19 cellular contexts compared by ENCODE assay signal in the genomic region with DNA sequence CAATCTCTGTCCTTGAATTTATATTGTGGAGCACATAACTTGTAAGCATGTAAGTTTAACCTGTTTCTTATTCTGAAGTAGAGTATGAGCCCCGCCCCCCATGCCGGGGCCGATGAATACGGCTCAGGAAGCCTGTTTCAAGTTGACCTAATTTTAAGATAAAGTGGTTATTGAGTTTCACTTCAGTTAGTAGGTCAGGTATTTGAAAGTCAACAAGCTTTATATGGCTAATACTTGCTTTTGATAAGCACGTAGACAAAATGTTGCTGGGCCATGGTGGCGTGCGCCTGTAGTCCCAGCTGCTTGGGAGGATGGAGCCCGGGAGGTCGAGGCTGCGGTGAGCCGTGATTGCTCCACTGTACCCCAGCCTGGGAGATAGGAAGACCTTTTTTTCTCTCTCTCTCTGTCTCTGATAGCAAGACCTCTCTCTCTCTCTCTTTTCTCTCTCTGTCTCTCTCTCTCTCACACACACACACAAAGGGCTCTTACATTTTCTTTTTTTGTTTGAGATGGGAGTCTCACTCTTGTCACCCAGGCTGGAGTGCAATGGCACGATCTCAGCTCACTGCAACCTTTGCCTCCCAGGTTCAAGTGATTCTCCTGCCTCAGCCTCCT. TPM values are rescaled to one million over a fixed set of nuclear protein-coding genes. Genes with fewer than 3 reads are reported as not detected.
DNase-seq lines count a peak whose midpoint lies in the region; ATAC-seq and TF ChIP-seq lines count a peak whose summit lies in the region.
"Had no signal": no experiment of that assay in that cellular context is flagged by ENCODE, and none has a peak within 500 bp of the region (broad histone marks: within the 10 kb centered on the region; RNA-seq: fewer than 3 reads in every experiment).

No MANE protein-coding gene starts in this region.

- DNase-seq in activated CD4-positive, alpha-beta T cell treated with anti-CD3 and anti-CD28 coated beads, Interleukin-2, amount 10 ng/mL, durations not matched to agents 7 days and 5 days = no peak
- no peak for DNase-seq in activated CD4-positive, alpha-beta T cell treated with anti-CD3 and anti-CD28 coated beads for 1 hour
- peak in 2 of 5 donors; percentile 34 to 38 for DNase-seq in CD8-positive, alpha-beta memory T cell
- peak; percentile 39 for DNase-seq in activated T-helper 9 cell treated with anti-CD3 and anti-CD28 coated beads, Interleukin-2, amount 50 U/mL, for 16 hours (ENCODE audit: low read depth)
- DNase-seq in mucosa of descending colon = no peak
- no peak for DNase-seq in ecto neural progenitor cell (ENCODE audit: low spot score)
- no peak for DNase-seq in left cardiac atrium
- DNase-seq: DMS53, heart left ventricle, HFFc6, mammary epithelial cell, NCI-H2029 treated with DMSO at 0.1 percent for 48 hours, NCI-H510A treated with DMSO at 0.1 percent for 48 hours, transverse colon had no signal

- H3K27ac Mint-ChIP-seq in activated CD4-positive, alpha-beta T cell treated with anti-CD3 and anti-CD28 coated beads, Interleukin-2, amount 10 ng/mL, durations not matched to agents 7 days and 5 days = peak overlapping the region; percentile 75
- H3K27ac Mint-ChIP-seq in CD8-positive, alpha-beta memory T cell = peak overlapping the region; percentile 87 to 99 (median 97)
- H3K27ac Mint-ChIP-seq: HFFc6, nephron had no signal

- no peak for TF ChIP-seq CTCF in mucosa of descending colon (IDR thresholded peaks at IDR 0.05)

- H3K27me3 ChIP-seq in CD8-positive, alpha-beta memory T cell (ENCODE audit: insufficient read depth, low read length, poor library complexity, severe bottlenecking) = no peaks in the 10 kb centered on the region
- H3K27me3 ChIP-seq: heart left ventricle, transverse colon had no signal

- CTCF ChIA-PET in activated CD4-positive, alpha-beta T cell treated with anti-CD3 and anti-CD28 coated beads, Interleukin-2, amount 10 ng/mL, durations not matched to agents 7 days and 5 days (lab: Charles Lee) = interaction anchor here (0.8 to 4.7 kb wide), 3 partner anchors 10 to 12 kb away, joined by 3 to 22 read pairs (median 5); no protein-coding TSS in a partner anchor
- CTCF ChIA-PET in CD8-positive, alpha-beta memory T cell (lab: Charles Lee) = interaction anchor here (1.0 to 1.7 kb wide), 2 partner anchors 12 to 18 kb away, joined by 3 to 4 read pairs; no protein-coding TSS in a partner anchor

- H3K36me3 Mint-ChIP-seq in activated CD4-positive, alpha-beta T cell treated with anti-CD3 and anti-CD28 coated beads, Interleukin-2, amount 10 ng/mL, durations not matched to agents 7 days and 5 days (ENCODE audit: low read depth) = peaks cover 38% of the 10 kb centered on the region
- peaks cover 0 to 29% (median 12%) of the 10 kb centered on the region in 3 donors for H3K36me3 Mint-ChIP-seq in CD8-positive, alpha-beta memory T cell

- peak; percentile 16 for ATAC-seq in mucosa of descending colon
- ATAC-seq in left cardiac atrium = no peak
- ATAC-seq in GM19395 (IDR thresholded peaks at IDR 0.05; ENCODE audit: unreplicated experiment) = no peak
- ATAC-seq: A549, heart left ventricle, Right ventricle myocardium inferior had no signal

- peaks cover 10% of the 10 kb centered on the region for H3K36me3 ChIP-seq in CD8-positive, alpha-beta memory T cell (ENCODE audit: insufficient read depth, low read length)
- H3K36me3 ChIP-seq in mucosa of descending colon (ENCODE audit: low read depth) = peaks cover 10% of the 10 kb centered on the region

- no peaks in the 10 kb centered on the region for H3K9me3 ChIP-seq in CD8-positive, alpha-beta memory T cell (ENCODE audit: low read length)
- no peaks in the 10 kb centered on the region for H3K9me3 ChIP-seq in mucosa of descending colon
- H3K9me3 ChIP-seq: A549, heart left ventricle, transverse colon had no signal

- peaks cover 3% of the 10 kb centered on the region for H3K27me3 Mint-ChIP-seq in activated CD4-positive, alpha-beta T cell treated with anti-CD3 and anti-CD28 coated beads, Interleukin-2, amount 10 ng/mL, durations not matched to agents 7 days and 5 days
- H3K27me3 Mint-ChIP-seq in CD8-positive, alpha-beta memory T cell = no peaks in the 10 kb centered on the region

- no peak overlapping the region for H3K4me3 Mint-ChIP-seq in activated CD4-positive, alpha-beta T cell treated with anti-CD3 and anti-CD28 coated beads, Interleukin-2, amount 10 ng/mL, durations not matched to agents 7 days and 5 days
- peak overlapping the region; percentile 31 to 85 (median 75) for H3K4me3 Mint-ChIP-seq in CD8-positive, alpha-beta memory T cell
- H3K4me3 Mint-ChIP-seq: HFFc6, nephron had no signal

- H3K4me3 ChIP-seq in CD8-positive, alpha-beta memory T cell (ENCODE audit: low read length) = no peak overlapping the region
- no peak overlapping the region for H3K4me3 ChIP-seq in mucosa of descending colon
- H3K4me3 ChIP-seq: A549, heart left ventricle, transverse colon had no signal

- intact Hi-C loops in mucosa of descending colon (cut with DNase I, micrococcal nuclease) = no loop called here
- intact Hi-C loops in left cardiac atrium (cut with DNase I) = loop anchor here in 1 of 2 donors (10.0 kb wide), 1 partner anchor 294 kb away; the partner anchor contains the start of gene PISD

- peaks cover 35% of the 10 kb centered on the region for H3K4me1 ChIP-seq in CD8-positive, alpha-beta memory T cell (ENCODE audit: insufficient read depth, low read length)
- H3K4me1 ChIP-seq in mucosa of descending colon (ENCODE audit: low read depth) = no peaks in the 10 kb centered on the region

- no peak overlapping the region for H3K27ac ChIP-seq in CD8-positive, alpha-beta memory T cell (ENCODE audit: low read depth, low read length)
- H3K27ac ChIP-seq: A549, C4-2B, heart left ventricle, transverse colon had no signal

- peaks cover 36% of the 10 kb centered on the region for H3K4me1 Mint-ChIP-seq in activated CD4-positive, alpha-beta T cell treated with anti-CD3 and anti-CD28 coated beads, Interleukin-2, amount 10 ng/mL, durations not matched to agents 7 days and 5 days
- peaks cover 52 to 59% (median 58%) of the 10 kb centered on the region in 3 donors for H3K4me1 Mint-ChIP-seq in CD8-positive, alpha-beta memory T cell

- POLR2A ChIA-PET in activated CD4-positive, alpha-beta T cell treated with anti-CD3 and anti-CD28 coated beads, Interleukin-2, amount 10 ng/mL, durations not matched to agents 7 days and 5 days (lab: Charles Lee) = no interaction called here
- POLR2A ChIA-PET in CD8-positive, alpha-beta memory T cell (lab: Charles Lee) = interaction anchor here (0.8 to 0.9 kb wide), 2 partner anchors 11 to 282 kb away, joined by 3 read pairs; no protein-coding TSS in a partner anchor

- no peaks in the 10 kb centered on the region for H3K9me3 Mint-ChIP-seq in activated CD4-positive, alpha-beta T cell treated with anti-CD3 and anti-CD28 coated beads, Interleukin-2, amount 10 ng/mL, durations not matched to agents 7 days and 5 days
- H3K9me3 Mint-ChIP-seq in CD8-positive, alpha-beta memory T cell = no peaks in the 10 kb centered on the region
- H3K9me3 Mint-ChIP-seq: HFFc6, nephron had no signal

RNA-seq across cellular contexts. Expression of gene YWHAH, which starts 14.4 kb away (rescaled TPM):
- 100 to 1,000 TPM; 182 to 190 TPM for total RNA-seq in activated CD4-positive, alpha-beta T cell treated with anti-CD3 and anti-CD28 coated beads, Interleukin-2, amount 10 ng/mL, durations not matched to agents 7 days and 5 days
- total RNA-seq in CD8-positive, alpha-beta memory T cell = 100 to 1,000 TPM; 185 to 198 TPM
- polyA plus RNA-seq in CD8-positive, alpha-beta memory T cell = 113 TPM
- total RNA-seq in mucosa of descending colon = 100 to 1,000 TPM; 140 to 162 (median 149) TPM
- 100 to 1,000 TPM in 1 of 2 donors, 10 to 100 TPM in 1; 68.1 to 119 TPM for total RNA-seq in left cardiac atrium
